In genomic region chr6:24868765-24869164, GRCh38 we compare ENCODE assay signal across 15 cellular contexts.
DNase-seq lines count a peak whose midpoint lies in the region; ATAC-seq, FAIRE-seq and TF ChIP-seq lines count a peak whose summit lies in the region.
"Had no signal": no experiment of that assay in that cellular context is flagged by ENCODE, and none has a peak within 500 bp of the region (broad histone marks: within the 10 kb centered on the region; RNA-seq: fewer than 3 reads in every experiment).

No MANE protein-coding gene starts in this region.

- H3K36me3 ChIP-seq in HepG2 (replicated peaks in 1 of 2; ENCODE audit: control insufficient read depth in 1 of 2, insufficient read depth in 2 of 2, low read length in 2 of 2) = no peaks in the 10 kb centered on the region
- no peaks in the 10 kb centered on the region for H3K36me3 ChIP-seq in right lobe of liver
- H3K36me3 ChIP-seq in aorta (ENCODE audit: control insufficient read depth in 1 of 2, insufficient read depth in 2 of 2, low read length in 1 of 2) = no peaks in the 10 kb centered on the region
- no peaks in the 10 kb centered on the region for H3K36me3 ChIP-seq in ascending aorta

- peaks cover 87% of the 10 kb centered on the region for H3K36me3 Mint-ChIP-seq in activated B cell treated with CpG ODN at 0.5 μM for 24 hours (ENCODE audit: low read depth)
- peaks cover 25 to 66% (median 37%) of the 10 kb centered on the region in 3 donors for H3K36me3 Mint-ChIP-seq in immature natural killer cell
- peaks cover 22 to 32% of the 10 kb centered on the region in 2 donors for H3K36me3 Mint-ChIP-seq in stimulated activated naive B cell treated with anti-CD40 and anti-IgM and Interleukin-4, amounts not matched to agents 10 μg/mL and 1 μg/mL and 100 μg/mL, for 72 hours

- H2AFZ ChIP-seq in HepG2 (ENCODE audit: low read length) = no peak overlapping the region

- H3K79me2 ChIP-seq in HepG2 (ENCODE audit: insufficient read depth, low read length) = no peaks in the 10 kb centered on the region

- in situ Hi-C loops in HepG2 (cut with HindIII; ENCODE audit: extremely low pct_ligation_motif_present, low pct_unique_long_range_greater_than_20kb) = no loop called here

- TF ChIP-seq CTCF in HepG2 (CRISPR knock-in tag; IDR thresholded peaks at IDR 0.05) = no peak
- TF ChIP-seq CTCF in right lobe of liver (IDR thresholded peaks at IDR 0.05) = no peak
- no peak for TF ChIP-seq CTCF in activated B cell treated with CpG ODN at 0.5 μM for 24 hours (IDR thresholded peaks at IDR 0.05)
- no peak for TF ChIP-seq CTCF in ascending aorta (IDR thresholded peaks at IDR 0.05)

- no peak for TF ChIP-seq RAD21 in HepG2 (CRISPR knock-in tag; IDR thresholded peaks at IDR 0.05)

- no peak for FAIRE-seq in HepG2 (lab: Jason Lieb, UNC)
- FAIRE-seq: RCC 7860 had no signal

- H3K27me3 ChIP-seq in HepG2 (ENCODE audit: control insufficient read depth in 1 of 2, insufficient read depth in 2 of 2, low read length in 2 of 2) (no peaks in the 10 kb centered on the region), right lobe of liver (no peaks in the 10 kb centered on the region), aorta (ENCODE audit: control insufficient read depth in 1 of 2, insufficient read depth in 2 of 2, low read length in 1 of 2) (no peaks in the 10 kb centered on the region), ascending aorta (no peaks in the 10 kb centered on the region)

- intact Hi-C loops in HepG2 (cut with micrococcal nuclease; ENCODE audit: unreplicated experiment) = no loop called here
- intact Hi-C loops in right lobe of liver (cut with DNase I) = no loop called here
- intact Hi-C loops in activated B cell treated with CpG ODN at 0.5 μM for 24 hours (cut with micrococcal nuclease) = no loop called here
- intact Hi-C loops in aorta (cut with DNase I) = no loop called here
- intact Hi-C loops in ascending aorta (cut with DNase I) = no loop called here

- H3K4me2 ChIP-seq in HepG2 (ENCODE audit: low read depth, low read length) = no peak overlapping the region

- H3K27ac ChIP-seq in HepG2 (ENCODE audit: extremely low read length, insufficient read depth, low read length) = no peak overlapping the region
- H3K27ac ChIP-seq in right lobe of liver = no peak overlapping the region
- no peak overlapping the region for H3K27ac ChIP-seq in aorta (ENCODE audit: low read depth in 1 of 2, low read length in 2 of 2)
- H3K27ac ChIP-seq in ascending aorta = no peak overlapping the region

- H3K4me3 Mint-ChIP-seq in activated B cell treated with CpG ODN at 0.5 μM for 24 hours = no peak overlapping the region
- no peak overlapping the region for H3K4me3 Mint-ChIP-seq in immature natural killer cell
- no peak overlapping the region for H3K4me3 Mint-ChIP-seq in stimulated activated naive B cell treated with anti-CD40 and anti-IgM and Interleukin-4, amounts not matched to agents 10 μg/mL and 1 μg/mL and 100 μg/mL, for 72 hours

- TF ChIP-seq EP300 in HepG2 (IDR thresholded peaks at IDR 0.05; ENCODE audit: low read depth in 2 of 2, low read length in 2 of 2) (no peak), HepG2 (CRISPR knock-in tag; IDR thresholded peaks at IDR 0.05; ENCODE audit: borderline replicate concordance) (no peak)

- DNase-seq in HepG2 (ENCODE audit: low spot score) (no peak), right lobe of liver (no peak), activated B cell treated with CpG ODN at 0.5 μM for 24 hours (no peak), immature natural killer cell (no peak), SIG-M5 treated with dmso at 0.1 percent for 504 hours (lab: John Stamatoyannopoulos, UW; ENCODE audit: unreplicated experiment) (no peak), aorta (no peak), ascending aorta (ENCODE audit: low spot score in 2 of 2) (no peak)
- no peak for DNase-seq in stimulated activated naive B cell treated with anti-CD40 and anti-IgM and Interleukin-4, amounts not matched to agents 10 μg/mL and 1 μg/mL and 100 μg/mL, for 72 hours
- DNase-seq: DMS 273 treated with DMSO at 0.1 percent for 48 hours, Kasumi-1, NCI-H1105 treated with DMSO at 0.1 percent for 48 hours, NCI-H2029 treated with DMSO at 0.1 percent for 48 hours, NCI-H510A, SHP77 had no signal

- no peak for ATAC-seq in HepG2
- ATAC-seq in right lobe of liver = no peak
- ATAC-seq in activated B cell treated with CpG ODN at 0.5 μM for 24 hours (ENCODE audit: low read depth) = no peak
- ATAC-seq in stimulated activated naive B cell treated with anti-CD40 and anti-IgM and Interleukin-4, amounts not matched to agents 10 μg/mL and 1 μg/mL and 100 μg/mL, for 72 hours (replicated peaks) = no peak
- ATAC-seq in aorta (ENCODE audit: low FRiP score) = no peak

- CTCF ChIA-PET in HepG2 (lab: Yijun Ruan, JAX; ENCODE audit: low intra/inter-chr PET ratio, low total read pairs) = no interaction called here
- CTCF ChIA-PET in activated B cell treated with CpG ODN at 0.5 μM for 24 hours (lab: Charles Lee) = no interaction called here

- H3K9me3 ChIP-seq in HepG2 (ENCODE audit: low read length) (no peaks in the 10 kb centered on the region), right lobe of liver (no peaks in the 10 kb centered on the region), aorta (ENCODE audit: control insufficient read depth, low read length) (peaks cover 1% of the 10 kb centered on the region), ascending aorta (no peaks in the 10 kb centered on the region)

- no peaks in the 10 kb centered on the region for H3K27me3 Mint-ChIP-seq in activated B cell treated with CpG ODN at 0.5 μM for 24 hours
- no peaks in the 10 kb centered on the region for H3K27me3 Mint-ChIP-seq in immature natural killer cell (ENCODE audit: low read depth in 3 of 3)
- no peaks in the 10 kb centered on the region for H3K27me3 Mint-ChIP-seq in stimulated activated naive B cell treated with anti-CD40 and anti-IgM and Interleukin-4, amounts not matched to agents 10 μg/mL and 1 μg/mL and 100 μg/mL, for 72 hours

- H3K9me3 Mint-ChIP-seq in activated B cell treated with CpG ODN at 0.5 μM for 24 hours = no peaks in the 10 kb centered on the region
- no peaks in the 10 kb centered on the region for H3K9me3 Mint-ChIP-seq in immature natural killer cell
- peaks cover 0 to 2% of the 10 kb centered on the region in 2 donors for H3K9me3 Mint-ChIP-seq in stimulated activated naive B cell treated with anti-CD40 and anti-IgM and Interleukin-4, amounts not matched to agents 10 μg/mL and 1 μg/mL and 100 μg/mL, for 72 hours

- H3K4me1 ChIP-seq in HepG2 (ENCODE audit: insufficient read depth, low read length) = no peaks in the 10 kb centered on the region
- H3K4me1 ChIP-seq in right lobe of liver = no peaks in the 10 kb centered on the region
- no peaks in the 10 kb centered on the region for H3K4me1 ChIP-seq in aorta (ENCODE audit: control insufficient read depth in 1 of 2, insufficient read depth in 2 of 2, low read length in 2 of 2)
- no peaks in the 10 kb centered on the region for H3K4me1 ChIP-seq in ascending aorta

- H3K4me3 ChIP-seq in HepG2 (replicated peaks in 1 of 3; ENCODE audit: insufficient read depth in 1 of 3, low read depth in 2 of 3, low read length in 3 of 3) (no peak overlapping the region), right lobe of liver (no peak overlapping the region), aorta (ENCODE audit: low read length in 2 of 2) (no peak overlapping the region), ascending aorta (no peak overlapping the region)

- H3K27ac Mint-ChIP-seq in activated B cell treated with CpG ODN at 0.5 μM for 24 hours = peak overlapping the region; percentile 75
- peak overlapping the region in 5 of 6 donors; percentile 62 to 91 (median 72) for H3K27ac Mint-ChIP-seq in immature natural killer cell
- H3K27ac Mint-ChIP-seq in stimulated activated naive B cell treated with anti-CD40 and anti-IgM and Interleukin-4, amounts not matched to agents 10 μg/mL and 1 μg/mL and 100 μg/mL, for 72 hours = peak overlapping the region; percentile 22

- 25% methylated on average over 4 of the region's 4 CpGs for WGBS in HepG2 (ENCODE audit: low lambda C conversion rate)
- WGBS in right lobe of liver (ENCODE audit: insufficient coverage, low coverage, low lambda C conversion rate, missing lambda C conversion rate) = 82% methylated on average over 4 of the region's 4 CpGs
- 96 to 98% methylated on average over 4 of the region's 4 CpGs for WGBS in aorta, 2 donors

- POLR2A ChIA-PET in HepG2 (lab: Yijun Ruan, JAX) (no interaction called here), activated B cell treated with CpG ODN at 0.5 μM for 24 hours (lab: Charles Lee) (no interaction called here)

- TF ChIP-seq POLR2A in HepG2 (IDR thresholded peaks at IDR 0.05; ENCODE audit: insufficient read depth in 1 of 2, low read depth in 2 of 2, low read length in 2 of 2) (no peak), right lobe of liver (IDR thresholded peaks at IDR 0.05) (no peak)

- H3K4me1 Mint-ChIP-seq in activated B cell treated with CpG ODN at 0.5 μM for 24 hours = peaks cover 42% of the 10 kb centered on the region
- peaks cover 30 to 69% of the 10 kb centered on the region in 2 donors for H3K4me1 Mint-ChIP-seq in immature natural killer cell
- peaks cover 12 to 35% of the 10 kb centered on the region in 2 donors for H3K4me1 Mint-ChIP-seq in stimulated activated naive B cell treated with anti-CD40 and anti-IgM and Interleukin-4, amounts not matched to agents 10 μg/mL and 1 μg/mL and 100 μg/mL, for 72 hours

- no peak overlapping the region for H3K9ac ChIP-seq in HepG2 (ENCODE audit: insufficient read depth, low read depth, low read length)

- H4K20me1 ChIP-seq in HepG2 (ENCODE audit: insufficient read depth, low read length) = no peaks in the 10 kb centered on the region

- no TSS peak for BruUV-seq in HepG2 (replicated peaks; lab: Mats Ljungman, UMichigan)

TF ChIP-seq in HepG2, 621 proteins besides CTCF, POLR2A, EP300 and RAD21 (continues in another document):
- no peak for TF ChIP-seq SMAD9 (CRISPR knock-in tag; IDR thresholded peaks at IDR 0.05)
- no peak for TF ChIP-seq ZNF615 (CRISPR knock-in tag; IDR thresholded peaks at IDR 0.05; ENCODE audit: borderline replicate concordance)
- peak; percentile 96 for TF ChIP-seq ATF7 (IDR thresholded peaks at IDR 0.05)
- TF ChIP-seq ATF7 (CRISPR knock-in tag; IDR thresholded peaks at IDR 0.05) = no peak
- no peak for TF ChIP-seq BRF2 (CRISPR knock-in tag; IDR thresholded peaks at IDR 0.05)
- no peak for TF ChIP-seq FOXO1 (CRISPR knock-in tag; IDR thresholded peaks at IDR 0.05)

Comparison
In these comparisons a context has a peak if more than half of its experiments do, and no peak if none do; other contexts are left out.
1. H3K27ac Mint-ChIP-seq: peak in every context shown above with its lines; median percentile 75 in activated B cell treated with CpG ODN at 0.5 μM for 24 hours; 72 in immature natural killer cell; 22 in stimulated activated naive B cell treated with anti-CD40 and anti-IgM and Interleukin-4, amounts not matched to agents 10 μg/mL and 1 μg/mL and 100 μg/mL, for 72 hours.